In genomic region chr6:36953931-36954261, GRCh38 we compare ENCODE assay signal across 31 cellular contexts. TPM values are rescaled to one million over a fixed set of nuclear protein-coding genes. Genes with fewer than 3 reads are reported as not detected.
DNase-seq lines count a peak whose midpoint lies in the region; ATAC-seq, FAIRE-seq and TF ChIP-seq lines count a peak whose summit lies in the region.
"Had no signal": no experiment of that assay in that cellular context is flagged by ENCODE, and none has a peak within 500 bp of the region (broad histone marks: within the 10 kb centered on the region; RNA-seq: fewer than 3 reads in every experiment).

No MANE protein-coding gene starts in this region.

- TF ChIP-seq POLR2A in HepG2 (IDR thresholded peaks at IDR 0.05; ENCODE audit: insufficient read depth in 1 of 2, low read depth in 2 of 2, low read length in 2 of 2): no peak
- no peak for TF ChIP-seq POLR2A in right lobe of liver (IDR thresholded peaks at IDR 0.05)
- no peak for TF ChIP-seq POLR2A in tibial nerve (IDR thresholded peaks at IDR 0.05)

- H3K79me2 ChIP-seq in HepG2 (ENCODE audit: insufficient read depth, low read length) (no peaks in the 10 kb centered on the region), Loucy (ENCODE audit: insufficient read depth, low read length) (no peaks in the 10 kb centered on the region)
- H3K79me2 ChIP-seq: parathyroid adenoma had no signal

- H3K4me1 Mint-ChIP-seq in stimulated activated effector memory CD8-positive, alpha-beta T cell treated with anti-CD3 and anti-CD28 coated beads, Interleukin-12 subunit alpha, Interleukin-12 subunit beta, amount 100 ng/mL, for 72 hours: peaks cover 55% of the 10 kb centered on the region

- no peak overlapping the region for H3K9ac ChIP-seq in HepG2 (ENCODE audit: insufficient read depth, low read depth, low read length)
- H3K9ac ChIP-seq in Loucy (ENCODE audit: low read depth, low read length, poor library complexity, severe bottlenecking): no peak overlapping the region
- H3K9ac ChIP-seq: parathyroid adenoma had no signal

- peaks cover 13 to 53% of the 10 kb centered on the region in 2 experiments; a peak in 4 of 5 replicates for H3K27me3 ChIP-seq in HepG2 (ENCODE audit: control insufficient read depth in 1 of 2, insufficient read depth in 2 of 2, low read length in 2 of 2)
- H3K27me3 ChIP-seq in right lobe of liver: no peaks in the 10 kb centered on the region
- peaks cover 20% of the 10 kb centered on the region for H3K27me3 ChIP-seq in Loucy (ENCODE audit: insufficient read depth, low read length, poor library complexity, severe bottlenecking)
- no peaks in the 10 kb centered on the region for H3K27me3 ChIP-seq in effector memory CD4-positive, alpha-beta T cell (replicated peaks; ENCODE audit: control insufficient read depth, insufficient read depth, low read length, poor library complexity, severe bottlenecking)
- H3K27me3 ChIP-seq in tibial nerve: no peaks in the 10 kb centered on the region
- H3K27me3 ChIP-seq: cardiac muscle cell, colonic mucosa had no signal

- no peaks in the 10 kb centered on the region for H3K36me3 Mint-ChIP-seq in stimulated activated effector memory CD8-positive, alpha-beta T cell treated with anti-CD3 and anti-CD28 coated beads, Interleukin-12 subunit alpha, Interleukin-12 subunit beta, amount 100 ng/mL, for 72 hours

- no TSS peak for BruUV-seq in HepG2 (replicated peaks; lab: Mats Ljungman, UMichigan)

- H3K27ac ChIP-seq in HepG2 (ENCODE audit: extremely low read length, insufficient read depth, low read length) (no peak overlapping the region), right lobe of liver (no peak overlapping the region), tibial nerve (no peak overlapping the region)
- H3K27ac ChIP-seq in effector memory CD4-positive, alpha-beta T cell (ENCODE audit: insufficient read depth, low read length, poor library complexity, severe bottlenecking): peak overlapping the region; percentile 44
- H3K27ac ChIP-seq: cardiac muscle cell, colonic mucosa, HL-60, parathyroid adenoma had no signal

- H2AFZ ChIP-seq in HepG2 (ENCODE audit: low read length) (no peak overlapping the region), Loucy (ENCODE audit: low read length) (no peak overlapping the region)
- H2AFZ ChIP-seq: GM23338, parathyroid adenoma had no signal

- H3K27ac Mint-ChIP-seq in stimulated activated effector memory CD8-positive, alpha-beta T cell treated with anti-CD3 and anti-CD28 coated beads, Interleukin-12 subunit alpha, Interleukin-12 subunit beta, amount 100 ng/mL, for 72 hours: peak overlapping the region; percentile 38
- H3K27ac Mint-ChIP-seq: activated T-helper 2 cell treated with anti-CD3 and anti-CD28 coated beads, Interferon-gamma antibody, Interleukin-2, Interleukin-4, amounts not matched to agents 10 μg/mL and 5 μg/mL and 100 μg/mL, durations not matched to agents 14 hours and 24 hours and 36 hours; GM23338 had no signal

- no peak for TF ChIP-seq CTCF in HepG2 (CRISPR knock-in tag; IDR thresholded peaks at IDR 0.05)
- no peak for TF ChIP-seq CTCF in right lobe of liver (IDR thresholded peaks at IDR 0.05)
- no peak for TF ChIP-seq CTCF in Loucy (conservative IDR thresholded peaks at IDR 0.05; ENCODE audit: low read length)
- TF ChIP-seq CTCF in tibial nerve (IDR thresholded peaks at IDR 0.05): no peak

- in situ Hi-C loops in HepG2 (cut with HindIII; ENCODE audit: extremely low pct_ligation_motif_present, low pct_unique_long_range_greater_than_20kb): no loop called here

- no peak overlapping the region for H3K4me3 Mint-ChIP-seq in stimulated activated effector memory CD8-positive, alpha-beta T cell treated with anti-CD3 and anti-CD28 coated beads, Interleukin-12 subunit alpha, Interleukin-12 subunit beta, amount 100 ng/mL, for 72 hours
- H3K4me3 Mint-ChIP-seq: activated naive CD8-positive, alpha-beta T cell treated with anti-CD3 and anti-CD28 coated beads, Interleukin-2, amount 50 U/mL, for 24 hours; GM23338 had no signal

- H3K4me2 ChIP-seq in HepG2 (ENCODE audit: low read depth, low read length) (no peak overlapping the region), Loucy (ENCODE audit: low read depth, low read length, poor library complexity, severe bottlenecking) (peak overlapping the region; percentile 8)
- H3K4me2 ChIP-seq: GM23338 had no signal

- 10% methylated on average over 1 of the region's 1 CpG for WGBS in HepG2 (ENCODE audit: low lambda C conversion rate)
- WGBS in right lobe of liver (ENCODE audit: insufficient coverage, low coverage, low lambda C conversion rate, missing lambda C conversion rate): no CpG with 5 or more reads among the region's 1 CpG
- 77 to 88% methylated on average over 1 of the region's 1 CpG for WGBS in tibial nerve, 2 donors

- intact Hi-C loops in HepG2 (cut with micrococcal nuclease; ENCODE audit: unreplicated experiment): no loop called here
- intact Hi-C loops in right lobe of liver (cut with DNase I): no loop called here

- no peaks in the 10 kb centered on the region for H3K36me3 ChIP-seq in HepG2 (replicated peaks in 1 of 2; ENCODE audit: control insufficient read depth in 1 of 2, insufficient read depth in 2 of 2, low read length in 2 of 2)
- no peaks in the 10 kb centered on the region for H3K36me3 ChIP-seq in right lobe of liver
- H3K36me3 ChIP-seq in Loucy (ENCODE audit: insufficient read depth, low read length): no peaks in the 10 kb centered on the region
- peaks cover 3% of the 10 kb centered on the region for H3K36me3 ChIP-seq in effector memory CD4-positive, alpha-beta T cell (ENCODE audit: control insufficient read depth, insufficient read depth, low read length)
- H3K36me3 ChIP-seq in tibial nerve: no peaks in the 10 kb centered on the region
- H3K36me3 ChIP-seq: cardiac muscle cell, colonic mucosa had no signal

- H3K4me3 ChIP-seq in HepG2 (replicated peaks in 1 of 3; ENCODE audit: insufficient read depth in 1 of 3, low read depth in 2 of 3, low read length in 3 of 3) (no peak overlapping the region), right lobe of liver (no peak overlapping the region), Loucy (ENCODE audit: low read length, poor library complexity, severe bottlenecking) (no peak overlapping the region), tibial nerve (no peak overlapping the region)
- H3K4me3 ChIP-seq in effector memory CD4-positive, alpha-beta T cell (ENCODE audit: insufficient read depth, low read depth, low read length, poor library complexity, severe bottlenecking): peak overlapping the region; percentile 55
- H3K4me3 ChIP-seq: cardiac muscle cell, colonic mucosa, GM23338 had no signal

- no peak for TF ChIP-seq RAD21 in HepG2 (CRISPR knock-in tag; IDR thresholded peaks at IDR 0.05)

- ATAC-seq in HepG2 (no peak), right lobe of liver (no peak), HG03460 (IDR thresholded peaks at IDR 0.05; ENCODE audit: unreplicated experiment) (no peak)
- ATAC-seq in stimulated activated effector memory CD8-positive, alpha-beta T cell treated with anti-CD3 and anti-CD28 coated beads, Interleukin-12 subunit alpha, Interleukin-12 subunit beta, amount 100 ng/mL, for 72 hours: no peak
- ATAC-seq: GM23338, left lobe of liver, Panc1, SK-N-SH treated with all-trans-retinoic acid at 6 μM for 48 hours had no signal

- H3K9me3 ChIP-seq in HepG2 (ENCODE audit: low read length) (no peaks in the 10 kb centered on the region), right lobe of liver (no peaks in the 10 kb centered on the region), Loucy (ENCODE audit: insufficient read depth, low read depth, low read length) (no peaks in the 10 kb centered on the region), tibial nerve (no peaks in the 10 kb centered on the region)
- no peaks in the 10 kb centered on the region for H3K9me3 ChIP-seq in effector memory CD4-positive, alpha-beta T cell (ENCODE audit: control insufficient read depth, low read length)
- H3K9me3 ChIP-seq: colonic mucosa had no signal

- H3F3A ChIP-seq in Loucy (ENCODE audit: low read depth): 0 out of 2 replicates have a peak, but pooled peaks cover 3% of the 10 kb centered on the region

- H3K4me1 ChIP-seq in HepG2 (ENCODE audit: insufficient read depth, low read length) (no peaks in the 10 kb centered on the region), right lobe of liver (no peaks in the 10 kb centered on the region), Loucy (ENCODE audit: insufficient read depth, low read length, poor library complexity, severe bottlenecking) (peaks cover 36% of the 10 kb centered on the region), tibial nerve (no peaks in the 10 kb centered on the region)
- H3K4me1 ChIP-seq in effector memory CD4-positive, alpha-beta T cell (ENCODE audit: control insufficient read depth, insufficient read depth, low read length, poor library complexity, severe bottlenecking): peaks cover 38% of the 10 kb centered on the region
- H3K4me1 ChIP-seq: colonic mucosa, parathyroid adenoma had no signal

- no peak for FAIRE-seq in HepG2 (lab: Jason Lieb, UNC)
- FAIRE-seq: astrocyte, D721Med, small intestine had no signal

- no peaks in the 10 kb centered on the region for H3K9me3 Mint-ChIP-seq in stimulated activated effector memory CD8-positive, alpha-beta T cell treated with anti-CD3 and anti-CD28 coated beads, Interleukin-12 subunit alpha, Interleukin-12 subunit beta, amount 100 ng/mL, for 72 hours
- H3K9me3 Mint-ChIP-seq: activated naive CD8-positive, alpha-beta T cell treated with anti-CD3 and anti-CD28 coated beads, Interleukin-2, amount 50 U/mL, for 24 hours; activated T-helper 2 cell treated with anti-CD3 and anti-CD28 coated beads, Interferon-gamma antibody, Interleukin-2, Interleukin-4, amounts not matched to agents 10 μg/mL and 5 μg/mL and 100 μg/mL, durations not matched to agents 14 hours and 24 hours and 36 hours; GM23338 had no signal

- H4K20me1 ChIP-seq in HepG2 (ENCODE audit: insufficient read depth, low read length) (no peaks in the 10 kb centered on the region), Loucy (ENCODE audit: insufficient read depth, low read length, poor library complexity, severe bottlenecking) (peaks cover 5% of the 10 kb centered on the region)

- DNase-seq in HepG2 (ENCODE audit: low spot score) (no peak), right lobe of liver (no peak), GM19240 (ENCODE audit: insufficient read length, low spot score) (no peak), tibial nerve (ENCODE audit: low spot score in 2 of 2) (no peak)
- DNase-seq in effector memory CD4-positive, alpha-beta T cell: no peak
- no peak for DNase-seq in stimulated activated effector memory CD8-positive, alpha-beta T cell treated with anti-CD3 and anti-CD28 coated beads, Interleukin-12 subunit alpha, Interleukin-12 subunit beta, amount 100 ng/mL, for 72 hours (ENCODE audit: low spot score in 2 of 2)
- DNase-seq: activated CD4-positive, alpha-beta T cell treated with anti-CD3 and anti-CD28 coated beads, Interleukin-2, amount 50 U/mL, for 1 hour; activated naive CD8-positive, alpha-beta T cell treated with anti-CD3 and anti-CD28 coated beads, Interleukin-2, amount 50 U/mL, for 24 hours; colonic mucosa; DND-41; glutamatergic neuron; Karpas-422; NCI-H1436 treated with DMSO at 0.1 percent for 48 hours; retina; small intestine; stimulated activated naive CD4-positive, alpha-beta T cell treated with Interleukin-2 at 50 U/mL for 16 hours; T-helper 9 cell had no signal

- POLR2A ChIA-PET in HepG2 (lab: Yijun Ruan, JAX): no interaction called here

- TF ChIP-seq EP300 in HepG2 (IDR thresholded peaks at IDR 0.05; ENCODE audit: low read depth in 2 of 2, low read length in 2 of 2): no peak
- no peak for TF ChIP-seq EP300 in HepG2 (CRISPR knock-in tag; IDR thresholded peaks at IDR 0.05; ENCODE audit: borderline replicate concordance)
- no peak for TF ChIP-seq EP300 in tibial nerve (IDR thresholded peaks at IDR 0.05)

- CTCF ChIA-PET in HepG2 (lab: Yijun Ruan, JAX; ENCODE audit: low intra/inter-chr PET ratio, low total read pairs): no interaction called here

- no peaks in the 10 kb centered on the region for H3K9me2 ChIP-seq in Loucy (replicated peaks; ENCODE audit: low read depth, low read length)

RNA-seq across cellular contexts. Expression of gene PI16, which starts 0.6 kb away (rescaled TPM):
- total RNA-seq in HepG2 (2016; rRNA removed; fragmentation: Illumina TruSeq; extraction: Trizol) (not detected in 2 replicates), right lobe of liver (under 1 TPM in 2 of 6 experiments, not detected in 4; 0.11 to 0.42 TPM), tibial nerve (10 to 100 TPM; 17.4 to 70.2 (median 46.2) TPM)
- total RNA-seq in HepG2 (2016; cell fraction: cytosol; rRNA removed; fragmentation: Illumina TruSeq; extraction: Trizol; ENCODE audit: low read depth): not detected in 2 replicates
- total RNA-seq in HepG2 (2016; cell fraction: insoluble cytoplasmic fraction; rRNA removed; fragmentation: Illumina TruSeq; extraction: Trizol): not detected in 2 replicates
- not detected in 2 replicates for total RNA-seq in HepG2 (2016; cell fraction: membrane; rRNA removed; fragmentation: Illumina TruSeq; extraction: Trizol)
- total RNA-seq in HepG2 (2016; cell fraction: nucleus; rRNA removed; fragmentation: Illumina TruSeq; extraction: Trizol): not detected in 2 replicates
- polyA plus RNA-seq in HepG2 (2011; rRNA removed): not detected in 2 replicates
- polyA plus RNA-seq in HepG2 (2011; cell fraction: cytosol; rRNA removed): not detected in 2 replicates
- polyA plus RNA-seq in HepG2 (2011; cell fraction: nucleus; rRNA removed): not detected in 2 replicates
- not detected in 2 replicates for polyA plus RNA-seq in HepG2 (2012)
- polyA plus RNA-seq in HepG2 (2016; cell fraction: cytosol; fragmentation: Illumina TruSeq; extraction: Trizol; ENCODE audit: low read depth): not detected in 2 replicates
- polyA plus RNA-seq in HepG2 (2016; cell fraction: insoluble cytoplasmic fraction; fragmentation: Illumina TruSeq; extraction: Trizol; ENCODE audit: low read depth): not detected in 2 replicates
- not detected in 2 replicates for polyA plus RNA-seq in HepG2 (2016; cell fraction: membrane; fragmentation: Illumina TruSeq; extraction: Trizol; ENCODE audit: low read depth)
- not detected in 2 replicates for polyA plus RNA-seq in HepG2 (2016; cell fraction: nucleus; fragmentation: Illumina TruSeq; extraction: Trizol; ENCODE audit: insufficient read depth, low read depth)
- polyA minus RNA-seq in HepG2 (2011; rRNA and poly(A)+ RNA removed; ENCODE audit: low replicate concordance): 0.33 TPM in 1 of 2 replicates, not detected in the other
- not detected in 2 replicates for polyA minus RNA-seq in HepG2 (2011; cell fraction: cytosol; rRNA and poly(A)+ RNA removed)
- not detected in 2 replicates for polyA minus RNA-seq in HepG2 (2011; cell fraction: nucleus; rRNA and poly(A)+ RNA removed)
- total RNA-seq: activated T-helper 2 cell treated with anti-CD3 and anti-CD28 coated beads, Interferon-gamma antibody, Interleukin-2, Interleukin-4, amounts not matched to agents 10 μg/mL and 5 μg/mL and 100 μg/mL, durations not matched to agents 14 hours and 24 hours and 36 hours; astrocyte; cardiac muscle cell; GM23338; left lobe of liver had no signal

RNA-seq across cellular contexts. Expression of gene MTCH1, which starts 32.1 kb away (rescaled TPM):
- total RNA-seq in HepG2 (2016; rRNA removed; fragmentation: Illumina TruSeq; extraction: Trizol) (115 and 144 TPM in 2 replicates), right lobe of liver (10 to 100 TPM; 56.3 to 73.7 (median 63.3) TPM), tibial nerve (100 to 1,000 TPM; 277 to 347 (median 301) TPM)
- total RNA-seq in HepG2 (2016; cell fraction: cytosol; rRNA removed; fragmentation: Illumina TruSeq; extraction: Trizol; ENCODE audit: low read depth): 53.5 and 64.3 TPM in 2 replicates
- total RNA-seq in HepG2 (2016; cell fraction: insoluble cytoplasmic fraction; rRNA removed; fragmentation: Illumina TruSeq; extraction: Trizol): 99.7 and 146 TPM in 2 replicates
- total RNA-seq in HepG2 (2016; cell fraction: membrane; rRNA removed; fragmentation: Illumina TruSeq; extraction: Trizol): 112 and 127 TPM in 2 replicates
- total RNA-seq in HepG2 (2016; cell fraction: nucleus; rRNA removed; fragmentation: Illumina TruSeq; extraction: Trizol): 129 and 139 TPM in 2 replicates
- 86.2 and 96.1 TPM in 2 replicates for polyA plus RNA-seq in HepG2 (2011; rRNA removed)
- 84.5 and 90.6 TPM in 2 replicates for polyA plus RNA-seq in HepG2 (2011; cell fraction: cytosol; rRNA removed)
- 168 and 184 TPM in 2 replicates for polyA plus RNA-seq in HepG2 (2011; cell fraction: nucleus; rRNA removed)
- polyA plus RNA-seq in HepG2 (2012): 90.8 and 127 TPM in 2 replicates
- polyA plus RNA-seq in HepG2 (2016; cell fraction: cytosol; fragmentation: Illumina TruSeq; extraction: Trizol; ENCODE audit: low read depth): 50.6 and 64.6 TPM in 2 replicates
- polyA plus RNA-seq in HepG2 (2016; cell fraction: insoluble cytoplasmic fraction; fragmentation: Illumina TruSeq; extraction: Trizol; ENCODE audit: low read depth): 92.2 and 107 TPM in 2 replicates
- 86.2 and 95.7 TPM in 2 replicates for polyA plus RNA-seq in HepG2 (2016; cell fraction: membrane; fragmentation: Illumina TruSeq; extraction: Trizol; ENCODE audit: low read depth)
- polyA plus RNA-seq in HepG2 (2016; cell fraction: nucleus; fragmentation: Illumina TruSeq; extraction: Trizol; ENCODE audit: insufficient read depth, low read depth): 185 and 196 TPM in 2 replicates
- 134 and 163 TPM in 2 replicates for polyA minus RNA-seq in HepG2 (2011; rRNA and poly(A)+ RNA removed; ENCODE audit: low replicate concordance)
- 32.2 and 36.3 TPM in 2 replicates for polyA minus RNA-seq in HepG2 (2011; cell fraction: cytosol; rRNA and poly(A)+ RNA removed)
- 109 and 138 TPM in 2 replicates for polyA minus RNA-seq in HepG2 (2011; cell fraction: nucleus; rRNA and poly(A)+ RNA removed)

RNA-seq across cellular contexts. Expression of gene FGD2, which starts 51.6 kb away (rescaled TPM):
- total RNA-seq in HepG2 (2016; rRNA removed; fragmentation: Illumina TruSeq; extraction: Trizol): not detected in 2 replicates
- total RNA-seq in HepG2 (2016; cell fraction: cytosol; rRNA removed; fragmentation: Illumina TruSeq; extraction: Trizol; ENCODE audit: low read depth): not detected in 2 replicates
- total RNA-seq in HepG2 (2016; cell fraction: insoluble cytoplasmic fraction; rRNA removed; fragmentation: Illumina TruSeq; extraction: Trizol): not detected in 2 replicates
- not detected in 2 replicates for total RNA-seq in HepG2 (2016; cell fraction: membrane; rRNA removed; fragmentation: Illumina TruSeq; extraction: Trizol)
- not detected in 2 replicates for total RNA-seq in HepG2 (2016; cell fraction: nucleus; rRNA removed; fragmentation: Illumina TruSeq; extraction: Trizol)
- polyA plus RNA-seq in HepG2 (2011; rRNA removed): 0.03 TPM in 1 of 2 replicates, not detected in the other
- polyA plus RNA-seq in HepG2 (2011; cell fraction: cytosol; rRNA removed): not detected in 2 replicates
- 0.13 and 0.17 TPM in 2 replicates for polyA plus RNA-seq in HepG2 (2011; cell fraction: nucleus; rRNA removed)
- polyA plus RNA-seq in HepG2 (2012): not detected in 2 replicates
- not detected in 2 replicates for polyA plus RNA-seq in HepG2 (2016; cell fraction: cytosol; fragmentation: Illumina TruSeq; extraction: Trizol; ENCODE audit: low read depth)
- not detected in 2 replicates for polyA plus RNA-seq in HepG2 (2016; cell fraction: insoluble cytoplasmic fraction; fragmentation: Illumina TruSeq; extraction: Trizol; ENCODE audit: low read depth)
- not detected in 2 replicates for polyA plus RNA-seq in HepG2 (2016; cell fraction: membrane; fragmentation: Illumina TruSeq; extraction: Trizol; ENCODE audit: low read depth)
- polyA plus RNA-seq in HepG2 (2016; cell fraction: nucleus; fragmentation: Illumina TruSeq; extraction: Trizol; ENCODE audit: insufficient read depth, low read depth): not detected in 2 replicates
- polyA minus RNA-seq in HepG2 (2011; rRNA and poly(A)+ RNA removed; ENCODE audit: low replicate concordance): not detected in 2 replicates
- not detected in 2 replicates for polyA minus RNA-seq in HepG2 (2011; cell fraction: cytosol; rRNA and poly(A)+ RNA removed)
- 0.25 TPM in 1 of 2 replicates, not detected in the other for polyA minus RNA-seq in HepG2 (2011; cell fraction: nucleus; rRNA and poly(A)+ RNA removed)
- 10 to 100 TPM in 2 of 6 experiments, 1 to 10 TPM in 4; 6.6 to 15.6 (median 9.6) TPM for total RNA-seq in right lobe of liver
- 100 to 1,000 TPM in 1 of 4 donors, 10 to 100 TPM in 3; 40.9 to 182 (median 48.5) TPM for total RNA-seq in tibial nerve
- total RNA-seq: astrocyte, cardiac muscle cell, fibroblast of villous mesenchyme had no signal
- polyA plus RNA-seq: AG04450 had no signal

Comparison
In these comparisons a context has a peak if more than half of its experiments do, and no peak if none do; other contexts are left out.
1. RNA of gene FGD2, which starts 51.6 kb away (total RNA-seq): 40.9 to 182 TPM in tibial nerve and 6.6 to 15.6 TPM in right lobe of liver; not detected in HepG2; every median in the first group is over 4 times any median in the second.
2. RNA of gene PI16, which starts 0.6 kb away (total RNA-seq): 17.4 to 70.2 TPM in tibial nerve; 0.11 to 0.42 TPM in right lobe of liver and not detected in HepG2; every median in the first group is over 10 times any median in the second.